15 cellular contexts compared by ENCODE assay signal in the genomic region with DNA sequence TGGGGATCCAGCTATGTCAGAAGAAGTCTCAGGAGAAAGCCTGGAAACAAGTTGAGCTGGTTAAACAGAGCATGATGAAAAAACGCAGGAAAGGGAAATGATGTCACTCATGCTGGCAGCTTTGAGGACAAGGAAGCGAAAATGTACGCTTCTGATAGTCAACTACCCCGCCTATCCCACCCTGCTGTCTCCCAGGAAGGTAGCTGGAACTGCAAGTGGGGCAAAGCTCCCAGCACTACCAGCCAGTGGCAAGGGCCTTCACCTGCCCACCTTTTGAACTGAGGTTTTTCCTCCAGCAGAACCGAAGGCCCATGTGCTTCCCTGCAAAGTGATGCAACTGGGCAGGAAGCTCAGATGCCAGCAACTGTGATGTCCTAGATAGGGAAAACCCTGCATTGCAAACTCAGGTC. TPM values are rescaled to one million over a fixed set of nuclear protein-coding genes. Genes with fewer than 3 reads are reported as not detected.
DNase-seq lines count a peak whose midpoint lies in the region; ATAC-seq and TF ChIP-seq lines count a peak whose summit lies in the region.
"Had no signal": no experiment of that assay in that cellular context is flagged by ENCODE, and none has a peak within 500 bp of the region (broad histone marks: within the 10 kb centered on the region; RNA-seq: fewer than 3 reads in every experiment).

No MANE protein-coding gene starts in this region.

- TF ChIP-seq CTCF in gastroesophageal sphincter (IDR thresholded peaks at IDR 0.05), result no peak

- TF ChIP-seq EP300 in gastroesophageal sphincter (IDR thresholded peaks at IDR 0.05), result no peak

- H3K9ac ChIP-seq in BLaER1, result no peak overlapping the region

- no peaks in the 10 kb centered on the region for H4K20me1 ChIP-seq in BLaER1

- WGBS in gastroesophageal sphincter (ENCODE audit: low coverage in 1 of 2), 2 donors, result 80 to 95% methylated on average over 3 to 4 of the region's 5 CpGs

- H3K4me2 ChIP-seq in BLaER1, result peak overlapping the region; percentile 66

- ATAC-seq in gastroesophageal sphincter, result peak; percentile 22
- no peak for ATAC-seq in HG02642 (IDR thresholded peaks at IDR 0.05; ENCODE audit: poor library complexity, unreplicated experiment)
- ATAC-seq: psoas muscle, WTC11 had no signal

- DNase-seq in CD1c-positive myeloid dendritic cell (ENCODE audit: extremely low spot score) (peak; percentile 83), UCSD-AML1 (lab: John Stamatoyannopoulos, UW; ENCODE audit: unreplicated experiment) (peak; percentile 45), H4 (ENCODE audit: low spot score) (no peak)
- DNase-seq in NK-92 treated with Interleukin-12 subunit alpha and Interleukin-12 subunit beta, amount 100 ng/mL, for 24 hours (lab: John Stamatoyannopoulos, UW), result no peak
- DNase-seq: kidney glomerular epithelial cell, NCI-H1436, Peyer's patch, psoas muscle had no signal

- H3K4me3 ChIP-seq in BLaER1 (no peak overlapping the region), gastroesophageal sphincter (no peak overlapping the region)
- H3K4me3 ChIP-seq: esophagus muscularis mucosa, Peyer's patch, psoas muscle, vagina had no signal

- H3K27ac ChIP-seq in BLaER1 (peak overlapping the region; percentile 33; the same call in 1 of the 2 replicates), gastroesophageal sphincter (no peak overlapping the region)
- H3K27ac ChIP-seq: esophagus muscularis mucosa, Peyer's patch, psoas muscle, vagina had no signal

- TF ChIP-seq POLR2A in gastroesophageal sphincter (IDR thresholded peaks at IDR 0.05), result no peak

- H3K9me3 ChIP-seq in BLaER1, result no peaks in the 10 kb centered on the region
- H3K9me3 ChIP-seq in gastroesophageal sphincter, result no peaks in the 10 kb centered on the region
- H3K9me3 ChIP-seq: esophagus muscularis mucosa, Peyer's patch, psoas muscle, vagina had no signal

- no peaks in the 10 kb centered on the region for H3K36me3 ChIP-seq in BLaER1
- no peaks in the 10 kb centered on the region for H3K36me3 ChIP-seq in gastroesophageal sphincter
- H3K36me3 ChIP-seq: esophagus muscularis mucosa, Peyer's patch, vagina had no signal

- H3K27me3 ChIP-seq in BLaER1 (no peaks in the 10 kb centered on the region), gastroesophageal sphincter (peaks cover 26% of the 10 kb centered on the region)
- H3K27me3 ChIP-seq: Peyer's patch, vagina had no signal

- H3K4me1 ChIP-seq in BLaER1 (peaks cover 12% of the 10 kb centered on the region), gastroesophageal sphincter (no peaks in the 10 kb centered on the region)
- H3K4me1 ChIP-seq: esophagus muscularis mucosa, Peyer's patch, psoas muscle, vagina had no signal

RNA-seq across cellular contexts. Expression of a gene that starts 6.3 kb away (rescaled TPM):
- total RNA-seq in gastroesophageal sphincter, result not detected
- total RNA-seq in H4 (2014; rRNA removed; shearing (Covaris generic)), result not detected in 2 replicates
- total RNA-seq: esophagus muscularis mucosa, NCI-H460, Peyer's patch, vagina, WTC11 had no signal

RNA-seq across cellular contexts. Expression of a gene that starts 38.2 kb away (rescaled TPM):
- total RNA-seq in gastroesophageal sphincter, result not detected
- 1.1 TPM in 1 of 2 replicates, not detected in the other for total RNA-seq in H4 (2014; rRNA removed; shearing (Covaris generic))
- total RNA-seq: NCI-H460, Peyer's patch, WTC11 had no signal

Comparison
In these comparisons a context has a peak if more than half of its experiments do, and no peak if none do; other contexts are left out.
1. DNase-seq: peak in CD1c-positive myeloid dendritic cell (single experiment) and UCSD-AML1 (single experiment); none in H4 (single experiment) and NK-92 treated with Interleukin-12 subunit alpha and Interleukin-12 subunit beta, amount 100 ng/mL, for 24 hours (single experiment).